8 cellular contexts compared by ENCODE assay signal in genomic region chr20:62143118-62143975, GRCh38. TPM values are rescaled to one million over a fixed set of nuclear protein-coding genes. Genes with fewer than 3 reads are reported as not detected.
DNase-seq lines count a peak whose midpoint lies in the region; ATAC-seq and TF ChIP-seq lines count a peak whose summit lies in the region.

TSS of gene PSMA7 (minus strand) at chr20:62143394. CDS start at chr20:62143303, 91 bp downstream.
TSS of gene SS18L1 (plus strand) at chr20:62143769. CDS start at chr20:62143821, 52 bp downstream.

- intact Hi-C loops in activated T-helper 2 cell treated with anti-CD3 and anti-CD28 coated beads, Interferon-gamma antibody, Interleukin-2, Interleukin-4, amounts not matched to agents 10 μg/mL and 5 μg/mL and 100 μg/mL, durations not matched to agents 14 hours and 24 hours and 36 hours (cut with micrococcal nuclease): loop anchor here (1.0 to 5.0 kb wide), 4 partner anchors 17 to 159 kb away; partner anchors contain the start of gene ADRM1

- peak within 1 kb of the TSS; percentile 84 for H3K9ac ChIP-seq in neural cell (ENCODE audit: low read length)

- peaks cover 51% of the 10 kb centered on the region for H4K20me1 ChIP-seq in neural cell (ENCODE audit: insufficient read depth)

- peak; percentile 51 for TF ChIP-seq EP300 in neural cell (conservative IDR thresholded peaks at IDR 0.05; ENCODE audit: poor library complexity, severe bottlenecking)

- H2AFZ ChIP-seq in neural cell (ENCODE audit: low read depth, low read length): no peak within 1 kb of the TSS

- H3K27ac ChIP-seq in neural cell (ENCODE audit: low read length): peak within 1 kb of the TSS; percentile 88

- no peaks in the 10 kb centered on the region for H3K9me2 ChIP-seq in neural cell (ENCODE audit: insufficient read depth, low read length)

- H3K36me3 Mint-ChIP-seq in activated T-helper 2 cell treated with anti-CD3 and anti-CD28 coated beads, Interferon-gamma antibody, Interleukin-2, Interleukin-4, amounts not matched to agents 10 μg/mL and 5 μg/mL and 100 μg/mL, durations not matched to agents 14 hours and 24 hours and 36 hours (ENCODE audit: low read depth): peaks cover 54% of the 10 kb centered on the region

- H3K4me1 Mint-ChIP-seq in activated T-helper 2 cell treated with anti-CD3 and anti-CD28 coated beads, Interferon-gamma antibody, Interleukin-2, Interleukin-4, amounts not matched to agents 10 μg/mL and 5 μg/mL and 100 μg/mL, durations not matched to agents 14 hours and 24 hours and 36 hours (ENCODE audit: low read depth): peaks cover 38% of the 10 kb centered on the region
- peaks cover 60% of the 10 kb centered on the region for H3K4me1 Mint-ChIP-seq in stimulated activated naive CD8-positive, alpha-beta T cell treated with anti-CD3 and anti-CD28 coated beads, Interleukin-15, amount 100 ng/mL, for 72 hours

- peak; percentile 23 for TF ChIP-seq RAD21 in neural cell (conservative IDR thresholded peaks at IDR 0.05)

- peak within 1 kb of the TSS; percentile 92 for H3K4me3 Mint-ChIP-seq in activated T-helper 2 cell treated with anti-CD3 and anti-CD28 coated beads, Interferon-gamma antibody, Interleukin-2, Interleukin-4, amounts not matched to agents 10 μg/mL and 5 μg/mL and 100 μg/mL, durations not matched to agents 14 hours and 24 hours and 36 hours (ENCODE audit: low read depth)
- peak within 1 kb of the TSS; percentile 88 to 93 for H3K4me3 Mint-ChIP-seq in stimulated activated naive CD8-positive, alpha-beta T cell treated with anti-CD3 and anti-CD28 coated beads, Interleukin-15, amount 100 ng/mL, for 72 hours

- H3K27me3 Mint-ChIP-seq in activated T-helper 2 cell treated with anti-CD3 and anti-CD28 coated beads, Interferon-gamma antibody, Interleukin-2, Interleukin-4, amounts not matched to agents 10 μg/mL and 5 μg/mL and 100 μg/mL, durations not matched to agents 14 hours and 24 hours and 36 hours (ENCODE audit: low read depth): no peaks in the 10 kb centered on the region
- H3K27me3 Mint-ChIP-seq in stimulated activated naive CD8-positive, alpha-beta T cell treated with anti-CD3 and anti-CD28 coated beads, Interleukin-15, amount 100 ng/mL, for 72 hours: no peaks in the 10 kb centered on the region

- DNase-seq in DMS153 (lab: John Stamatoyannopoulos, UW): peak; percentile 76
- DNase-seq in HuH-7 (ENCODE audit: low spot score): peak; percentile 97
- DNase-seq in RPMI7951 (ENCODE audit: low read depth): peak; percentile 91
- peak; percentile 84 for DNase-seq in activated T-helper 2 cell treated with anti-CD3 and anti-CD28 coated beads, Interferon-gamma antibody, Interleukin-2, Interleukin-4, amounts not matched to agents 10 μg/mL and 5 μg/mL and 100 μg/mL, durations not matched to agents 14 hours and 24 hours and 36 hours (ENCODE audit: low spot score)
- peak; percentile 51 for DNase-seq in fibroblast of the conjunctiva (ENCODE audit: low read depth)
- DNase-seq in stimulated activated naive CD8-positive, alpha-beta T cell treated with anti-CD3 and anti-CD28 coated beads, Interleukin-15, amount 100 ng/mL, for 72 hours: peak; percentile 85 to 89

- H3K4me2 ChIP-seq in neural cell (ENCODE audit: low read length): peak within 1 kb of the TSS; percentile 88

- peaks cover 7% of the 10 kb centered on the region for H3F3A ChIP-seq in neural cell (ENCODE audit: insufficient read depth, low read length, poor library complexity, severe bottlenecking)

- H3K9me3 Mint-ChIP-seq in activated T-helper 2 cell treated with anti-CD3 and anti-CD28 coated beads, Interferon-gamma antibody, Interleukin-2, Interleukin-4, amounts not matched to agents 10 μg/mL and 5 μg/mL and 100 μg/mL, durations not matched to agents 14 hours and 24 hours and 36 hours: no peaks in the 10 kb centered on the region
- H3K9me3 Mint-ChIP-seq in stimulated activated naive CD8-positive, alpha-beta T cell treated with anti-CD3 and anti-CD28 coated beads, Interleukin-15, amount 100 ng/mL, for 72 hours: no peaks in the 10 kb centered on the region

- peak; percentile 68 for ATAC-seq in GM21447 (IDR thresholded peaks at IDR 0.05; ENCODE audit: unreplicated experiment)
- ATAC-seq in stimulated activated naive CD8-positive, alpha-beta T cell treated with anti-CD3 and anti-CD28 coated beads, Interleukin-15, amount 100 ng/mL, for 72 hours: peak; percentile 89

- peak within 1 kb of the TSS; percentile 95 for H3K4me3 ChIP-seq in neural cell (ENCODE audit: low read length)

- no peak for TF ChIP-seq CTCF in neural cell (IDR thresholded peaks at IDR 0.05; ENCODE audit: poor library complexity, severe bottlenecking)

- no peaks in the 10 kb centered on the region for H3K9me3 ChIP-seq in neural cell (ENCODE audit: low read length)

- H3K79me2 ChIP-seq in neural cell (replicated peaks; ENCODE audit: insufficient read depth, low read length): peaks cover 78% of the 10 kb centered on the region

- H3K36me3 ChIP-seq in neural cell (ENCODE audit: insufficient read depth, low read length): peaks cover 10% of the 10 kb centered on the region

- no peaks in the 10 kb centered on the region for H3K27me3 ChIP-seq in neural cell (ENCODE audit: insufficient read depth, low read depth, low read length)

- peak within 1 kb of the TSS; percentile 90 for H3K27ac Mint-ChIP-seq in activated T-helper 2 cell treated with anti-CD3 and anti-CD28 coated beads, Interferon-gamma antibody, Interleukin-2, Interleukin-4, amounts not matched to agents 10 μg/mL and 5 μg/mL and 100 μg/mL, durations not matched to agents 14 hours and 24 hours and 36 hours
- peak within 1 kb of the TSS; percentile 93 to 98 for H3K27ac Mint-ChIP-seq in stimulated activated naive CD8-positive, alpha-beta T cell treated with anti-CD3 and anti-CD28 coated beads, Interleukin-15, amount 100 ng/mL, for 72 hours

TF ChIP-seq in neural cell, 6 proteins besides CTCF, POLR2A, EP300 and RAD21:
- TF ChIP-seq POLR2AphosphoS5 (IDR thresholded peaks at IDR 0.05): peak; percentile 88
- peak; percentile 79 for TF ChIP-seq MXI1 (conservative IDR thresholded peaks at IDR 0.05; ENCODE audit: poor library complexity, severe bottlenecking)
- TF ChIP-seq SMC3 (conservative IDR thresholded peaks at IDR 0.05; ENCODE audit: poor library complexity): peak; percentile 20
- no peak for TF ChIP-seq EZH2 (IDR thresholded peaks at IDR 0.05; ENCODE audit: borderline replicate concordance, insufficient read depth, low read length, poor library complexity, severe bottlenecking)
- peak; percentile 82 for TF ChIP-seq TAF1 (IDR thresholded peaks at IDR 0.05; ENCODE audit: low read depth)
- TF ChIP-seq REST (IDR thresholded peaks at IDR 0.05; ENCODE audit: borderline replicate concordance): no peak

RNA-seq across cellular contexts. Expression of gene PSMA7, which starts in this region (rescaled TPM):
- 878 and 1,048 TPM in 2 replicates for total RNA-seq in RPMI7951 (2014; rRNA removed; shearing (Covaris generic))
- 405 and 434 TPM in 2 replicates for total RNA-seq in activated T-helper 2 cell treated with anti-CD3 and anti-CD28 coated beads, Interferon-gamma antibody, Interleukin-2, Interleukin-4, amounts not matched to agents 10 μg/mL and 5 μg/mL and 100 μg/mL, durations not matched to agents 14 hours and 24 hours and 36 hours
- 871 and 874 TPM in 2 replicates for polyA plus RNA-seq in neural cell
- polyA minus RNA-seq in neural cell: 181 and 185 TPM in 2 replicates

RNA-seq across cellular contexts. Expression of gene SS18L1, which starts in this region (rescaled TPM):
- total RNA-seq in RPMI7951 (2014; rRNA removed; shearing (Covaris generic)): 8.6 and 10.7 TPM in 2 replicates
- 26.0 and 30.7 TPM in 2 replicates for total RNA-seq in activated T-helper 2 cell treated with anti-CD3 and anti-CD28 coated beads, Interferon-gamma antibody, Interleukin-2, Interleukin-4, amounts not matched to agents 10 μg/mL and 5 μg/mL and 100 μg/mL, durations not matched to agents 14 hours and 24 hours and 36 hours
- 117 and 132 TPM in 2 replicates for polyA plus RNA-seq in neural cell
- 119 and 121 TPM in 2 replicates for polyA minus RNA-seq in neural cell

Comparison
In these comparisons a context has a peak if more than half of its experiments do, and no peak if none do; other contexts are left out.
1. Peak in every context shown above with its lines: DNase-seq, ATAC-seq, H3K4me3 ChIP-seq and H3K27ac ChIP-seq.